ENCODE assay signal across 8 cellular contexts in genomic region chr11:67371549-67372231, GRCh38. TPM values are rescaled to one million over a fixed set of nuclear protein-coding genes. Genes with fewer than 3 reads are reported as not detected.
A peak's percentile ranks its signal among the peaks of the same experiment; 100 is the strongest.
DNase-seq lines count a peak whose midpoint lies in the region; ATAC-seq, FAIRE-seq and TF ChIP-seq lines count a peak whose summit lies in the region.

No MANE protein-coding gene starts in this region.

- no peak overlapping the region for H3K14ac ChIP-seq in H1 (ENCODE audit: insufficient read length)

- peak overlapping the region; percentile 61; the same call in 1 of the 2 replicates for H2BK20ac ChIP-seq in H1 (ENCODE audit: low read length)

- no peak overlapping the region for H2AK5ac ChIP-seq in H1 (ENCODE audit: low read depth, low read length)

- no peak overlapping the region for H2AFZ ChIP-seq in H1 (ENCODE audit: low read length)

- no peak overlapping the region for H4K91ac ChIP-seq in H1 (replicated peaks; ENCODE audit: insufficient read length, low read length)

- TF ChIP-seq CTCF in AG04450 (IDR thresholded peaks at IDR 0.05; ENCODE audit: low read depth, low read length): peak; percentile 62
- TF ChIP-seq CTCF in H1 (IDR thresholded peaks at IDR 0.05; ENCODE audit: control extremely low read depth in 1 of 3, insufficient read depth in 1 of 3, low read depth in 1 of 3, low read length in 3 of 3): peak in 2 of 3 experiments; percentile 41 to 59; a peak in 2 of 4 replicates

- peaks cover 0 to 41% (median 35%) of the 10 kb centered on the region in 4 experiments; a peak in 6 of 7 replicates for H3K4me1 ChIP-seq in H1 (replicated peaks in 1 of 4; ENCODE audit: control insufficient read depth in 3 of 4, insufficient read depth in 4 of 4, low read length in 3 of 4)
- peaks cover 34% of the 10 kb centered on the region in 2 donors for H3K4me1 ChIP-seq in mucosa of rectum (ENCODE audit: control insufficient read depth in 2 of 2, insufficient read depth in 2 of 2, low read length in 2 of 2)

- CTCF ChIA-PET in AG04450 (lab: Charles Lee) (interaction anchor here (0.6 to 24.1 kb wide), 7 partner anchors 10 to 175 kb away, joined by 3 to 716 read pairs (median 5); partner anchors contain the start of genes POLD4 and PPP1CA), H1 (lab: Charles Lee; ENCODE audit: partially characterized antibody) (interaction anchor here (0.6 to 34.8 kb wide), 10 partner anchors 10 to 648 kb away, joined by 3 to 1305 read pairs (median 10); partner anchors contain the start of genes POLD4, PPP1CA and RAD9A)

- no peak for TF ChIP-seq POLR2A in H1 (IDR thresholded peaks at IDR 0.05; ENCODE audit: control extremely low read depth in 1 of 2, low read depth in 2 of 2, low read length in 2 of 2)

- peak; percentile 47 for FAIRE-seq in GM18507 (lab: Jason Lieb, UNC)
- no peak for FAIRE-seq in H1 (lab: Jason Lieb, UNC)

- H3K9ac ChIP-seq in SK-N-MC (ENCODE audit: insufficient read length) (no peak overlapping the region), H1 (replicated peaks in 1 of 4; ENCODE audit: extremely low read depth in 1 of 4, low read depth in 3 of 4, low read length in 3 of 4) (no peak overlapping the region), mucosa of rectum (ENCODE audit: low read depth in 1 of 2, low read length in 2 of 2) (peak overlapping the region; percentile 40 to 52)

- H3K36me3 ChIP-seq in SK-N-MC (ENCODE audit: insufficient read depth, low read length): no peaks in the 10 kb centered on the region
- no peaks in the 10 kb centered on the region for H3K36me3 ChIP-seq in H1 (ENCODE audit: control insufficient read depth in 2 of 4, insufficient read depth in 4 of 4, low read length in 3 of 4)
- H3K36me3 ChIP-seq in mucosa of rectum (ENCODE audit: control insufficient read depth in 2 of 2, insufficient read depth in 2 of 2, low read length in 2 of 2): no peaks in the 10 kb centered on the region

- no peak overlapping the region for H2BK120ac ChIP-seq in H1 (replicated peaks; ENCODE audit: low read depth, low read length)

- peak overlapping the region; percentile 48 for H3K18ac ChIP-seq in H1 (ENCODE audit: extremely low read depth, low read length)

- no peaks in the 10 kb centered on the region for H3K79me1 ChIP-seq in H1 (ENCODE audit: low read depth, low read length)

- peak overlapping the region; percentile 82 to 96 for H3K4me2 ChIP-seq in H1 (ENCODE audit: insufficient read depth in 1 of 2, low read depth in 2 of 2, low read length in 2 of 2)

- H3K4me3 ChIP-seq in AG04450 (ENCODE audit: low read depth, low read length) (peak overlapping the region; percentile 67), SK-N-MC (peak overlapping the region; percentile 38; the same call in 1 of the 2 replicates), H1 (ENCODE audit: extremely low read depth in 1 of 4, insufficient read depth in 2 of 4, low read depth in 3 of 4, low read length in 4 of 4) (peak overlapping the region; percentile 29 to 77 (median 50); a peak in 7 of 8 replicates), mucosa of rectum (ENCODE audit: low read length in 2 of 2) (peak overlapping the region; percentile 25 to 60)

- H4K5ac ChIP-seq in H1 (ENCODE audit: insufficient read length, low read depth, low read length): no peak overlapping the region

- H4K8ac ChIP-seq in H1 (ENCODE audit: extremely low read depth, insufficient read depth, low read length): no peak overlapping the region; the same call in 1 of the 2 replicates

- H2BK5ac ChIP-seq in H1 (ENCODE audit: low read depth, low read length): no peak overlapping the region

- peak overlapping the region; percentile 25; the same call in 1 of the 2 replicates for H2BK15ac ChIP-seq in H1 (ENCODE audit: low read length)

- DNase-seq in AG04450 (ENCODE audit: low read depth, low spot score): no peak
- DNase-seq in GM18507 (ENCODE audit: extremely low spot score, insufficient read length, low read depth): no peak
- DNase-seq in SK-N-MC (ENCODE audit: low read depth, low spot score): no peak
- DNase-seq in H1 (ENCODE audit: low read depth in 1 of 2, low spot score in 2 of 2): peak in 1 of 2 experiments; percentile 66
- DNase-seq in activated CD4-positive, CD25-positive, alpha-beta regulatory T cell treated with anti-CD3 and anti-CD28 coated beads, Interleukin-2, amount 50 U/mL, for 72 hours: no peak
- DNase-seq in NCI-H1105 treated with DMSO at 0.1 percent for 48 hours (lab: John Stamatoyannopoulos, UW): no peak

- H3K27me3 ChIP-seq in AG04450 (ENCODE audit: control insufficient read depth, insufficient read depth, low read length) (no peaks in the 10 kb centered on the region), H1 (replicated peaks in 1 of 4; ENCODE audit: control insufficient read depth in 3 of 4, extremely low read depth in 1 of 4, insufficient read depth in 3 of 4, low read length in 3 of 4) (peaks cover 2 to 58% (median 47%) of the 10 kb centered on the region in 4 experiments), mucosa of rectum (ENCODE audit: control insufficient read depth in 2 of 2, insufficient read depth in 2 of 2, low read length in 2 of 2) (no peaks in the 10 kb centered on the region)

- H3K23ac ChIP-seq in H1 (ENCODE audit: insufficient read length): no peak overlapping the region

- no peak for ATAC-seq in GM18873 (IDR thresholded peaks at IDR 0.05; ENCODE audit: low FRiP score, unreplicated experiment)

- H3K9me3 ChIP-seq in AG04450 (ENCODE audit: control insufficient read depth, insufficient read depth, low read length) (no peaks in the 10 kb centered on the region; the same call in 1 of the 2 replicates), SK-N-MC (ENCODE audit: low read depth, low read length) (no peaks in the 10 kb centered on the region), H1 (ENCODE audit: insufficient read depth in 2 of 2, low read depth in 1 of 2, low read length in 1 of 2) (no peaks in the 10 kb centered on the region), mucosa of rectum (ENCODE audit: control insufficient read depth in 2 of 2, low read length in 2 of 2) (no peaks in the 10 kb centered on the region)

- no peak overlapping the region for H3K4ac ChIP-seq in H1 (replicated peaks; ENCODE audit: insufficient read length, low read depth, low read length)

- POLR2A ChIA-PET in AG04450 (lab: Yijun Ruan, JAX): interaction anchor here (1.0 to 8.0 kb wide), 3 partner anchors 8 to 18 kb away, joined by 3 to 106 read pairs (median 4); partner anchors contain the start of gene POLD4
- POLR2A ChIA-PET in H1 (lab: Charles Lee; ENCODE audit: partially characterized antibody): interaction anchor here (0.9 to 2.1 kb wide), 14 partner anchors 8 to 259 kb away, joined by 3 to 11 read pairs (median 4); partner anchors contain the start of genes PITPNM1, POLD4, RAD9A and TMEM134

- peaks cover 0 to 3% of the 10 kb centered on the region in 2 experiments for H4K20me1 ChIP-seq in H1 (replicated peaks in 1 of 2; ENCODE audit: control insufficient read depth in 1 of 2, insufficient read depth in 2 of 2, low read length in 2 of 2)

- WGBS in H1 (ENCODE audit: extremely low coverage in 1 of 2, insufficient coverage in 1 of 2, insufficient read length in 1 of 2, insufficient replicate concordance in 2 of 2, low coverage in 1 of 2, low lambda C conversion rate in 2 of 2, missing lambda C conversion rate in 1 of 2), 2 experiments: 14% methylated on average over 18 of the region's 18 CpGs; no CpG with 5 or more reads in 1 of the 2 experiments

- peak overlapping the region; percentile 86 for H3K27ac ChIP-seq in AG04450 (ENCODE audit: low read depth, low read length)
- H3K27ac ChIP-seq in SK-N-MC: no peak overlapping the region
- no peak overlapping the region for H3K27ac ChIP-seq in H1 (ENCODE audit: low read depth, low read length)
- H3K27ac ChIP-seq in mucosa of rectum (ENCODE audit: low read depth in 2 of 2, low read length in 2 of 2): peak overlapping the region; percentile 36 to 66

- no peaks in the 10 kb centered on the region for H3K79me2 ChIP-seq in H1 (ENCODE audit: control insufficient read depth in 1 of 2, insufficient read depth in 2 of 2, low read length in 2 of 2)

- peak overlapping the region; percentile 18; the same call in 1 of the 2 replicates for H2BK12ac ChIP-seq in H1 (ENCODE audit: low read depth, low read length)

- TF ChIP-seq EP300 in H1 (IDR thresholded peaks at IDR 0.05; ENCODE audit: borderline replicate concordance in 1 of 2, low read depth in 2 of 2, low read length in 2 of 2): no peak

- H3K23me2 ChIP-seq in H1 (ENCODE audit: low read depth, low read length): peaks cover 25% of the 10 kb centered on the region; the same call in 1 of the 2 replicates

- H3K56ac ChIP-seq in H1 (replicated peaks; ENCODE audit: insufficient read length, low read depth, low read length): no peak overlapping the region

- peak in 1 of 2 experiments; percentile 16; a peak in 1 of 4 replicates for TF ChIP-seq RAD21 in H1 (IDR thresholded peaks at IDR 0.05 in 1 of 2, conservative IDR thresholded peaks at IDR 0.05 in 1 of 2; ENCODE audit: low read depth in 2 of 2, low read length in 2 of 2)

RNA-seq across cellular contexts. Expression of gene CLCF1, which starts 1.7 kb away (rescaled TPM):
- polyA plus RNA-seq in AG04450 (2011; rRNA removed): 11.4 and 12.4 TPM in 2 replicates
- 9.3 and 15.0 TPM in 2 replicates for polyA minus RNA-seq in AG04450 (2011; rRNA and poly(A)+ RNA removed)
- 0.32 and 0.57 TPM in 2 replicates for total RNA-seq in H1 (2021; fragmentation: NEBNext Ultra II Directional; extraction: Animal tissue kit (Norgen Biotek cat#: 25700))
- polyA plus RNA-seq in H1 (2011; rRNA removed): 1.2 and 2.6 TPM in 2 replicates
- 1.0 TPM for polyA plus RNA-seq in H1 (2011; cell fraction: cytosol; rRNA removed)
- polyA plus RNA-seq in H1 (2011; cell fraction: nucleus; rRNA removed): 2.7 TPM
- polyA plus RNA-seq in H1 (2012, experiment 1 of 2): 0.81 to 1.2 TPM (median 1.0 TPM) in 4 replicates
- 0.81 TPM for polyA plus RNA-seq in H1 (2012, experiment 2 of 2)
- 0.95 TPM for polyA plus RNA-seq in H1 (2013, experiment 1 of 2)
- polyA plus RNA-seq in H1 (2013, experiment 2 of 2): 0.66 TPM
- polyA minus RNA-seq in H1 (2011; rRNA and poly(A)+ RNA removed): 0.54 TPM in 2 replicates
- polyA minus RNA-seq in H1 (2011; cell fraction: cytosol; rRNA and poly(A)+ RNA removed): not detected
- polyA minus RNA-seq in H1 (2011; cell fraction: nucleus; rRNA and poly(A)+ RNA removed): 0.40 TPM

RNA-seq across cellular contexts. Expression of gene POLD4, which starts 18.3 kb away (rescaled TPM):
- polyA plus RNA-seq in AG04450 (2011; rRNA removed): 45.9 and 70.6 TPM in 2 replicates
- 8.0 and 12.0 TPM in 2 replicates for polyA minus RNA-seq in AG04450 (2011; rRNA and poly(A)+ RNA removed)
- total RNA-seq in H1 (2021; fragmentation: NEBNext Ultra II Directional; extraction: Animal tissue kit (Norgen Biotek cat#: 25700)): 18.5 and 21.2 TPM in 2 replicates
- 46.7 and 72.0 TPM in 2 replicates for polyA plus RNA-seq in H1 (2011; rRNA removed)
- polyA plus RNA-seq in H1 (2011; cell fraction: cytosol; rRNA removed): 40.6 TPM
- polyA plus RNA-seq in H1 (2011; cell fraction: nucleus; rRNA removed): 35.3 TPM
- polyA plus RNA-seq in H1 (2012, experiment 1 of 2): 18.8 to 31.5 TPM (median 27.6 TPM) in 4 replicates
- 33.8 TPM for polyA plus RNA-seq in H1 (2012, experiment 2 of 2)
- polyA plus RNA-seq in H1 (2013, experiment 1 of 2): 25.0 TPM
- polyA plus RNA-seq in H1 (2013, experiment 2 of 2): 25.1 TPM
- polyA minus RNA-seq in H1 (2011; rRNA and poly(A)+ RNA removed): 6.8 and 7.2 TPM in 2 replicates
- polyA minus RNA-seq in H1 (2011; cell fraction: cytosol; rRNA and poly(A)+ RNA removed): 12.2 TPM
- 11.0 TPM for polyA minus RNA-seq in H1 (2011; cell fraction: nucleus; rRNA and poly(A)+ RNA removed)

RNA-seq across cellular contexts. Expression of gene RAD9A, which starts 20.1 kb away (rescaled TPM):
- polyA plus RNA-seq in AG04450 (2011; rRNA removed) (3.2 and 4.1 TPM in 2 replicates), H1 (2011; rRNA removed) (25.5 and 29.6 TPM in 2 replicates)
- polyA minus RNA-seq in AG04450 (2011; rRNA and poly(A)+ RNA removed): 2.1 and 3.3 TPM in 2 replicates
- total RNA-seq in H1 (2021; fragmentation: NEBNext Ultra II Directional; extraction: Animal tissue kit (Norgen Biotek cat#: 25700)): 20.8 and 22.2 TPM in 2 replicates
- 25.1 TPM for polyA plus RNA-seq in H1 (2011; cell fraction: cytosol; rRNA removed)
- polyA plus RNA-seq in H1 (2011; cell fraction: nucleus; rRNA removed): 76.6 TPM
- 19.7 to 23.9 TPM (median 22.6 TPM) in 4 replicates for polyA plus RNA-seq in H1 (2012, experiment 1 of 2)
- 19.6 TPM for polyA plus RNA-seq in H1 (2012, experiment 2 of 2)
- polyA plus RNA-seq in H1 (2013, experiment 1 of 2): 19.6 TPM
- polyA plus RNA-seq in H1 (2013, experiment 2 of 2): 18.6 TPM
- polyA minus RNA-seq in H1 (2011; rRNA and poly(A)+ RNA removed): 5.9 and 10.4 TPM in 2 replicates
- 10.0 TPM for polyA minus RNA-seq in H1 (2011; cell fraction: cytosol; rRNA and poly(A)+ RNA removed)
- 17.6 TPM for polyA minus RNA-seq in H1 (2011; cell fraction: nucleus; rRNA and poly(A)+ RNA removed)

RNA-seq across cellular contexts. Expression of gene PPP1CA, which starts 30.0 kb away (rescaled TPM):
- polyA plus RNA-seq in AG04450 (2011; rRNA removed): 116 and 140 TPM in 2 replicates
- polyA minus RNA-seq in AG04450 (2011; rRNA and poly(A)+ RNA removed): 107 and 146 TPM in 2 replicates
- 198 and 210 TPM in 2 replicates for total RNA-seq in H1 (2021; fragmentation: NEBNext Ultra II Directional; extraction: Animal tissue kit (Norgen Biotek cat#: 25700))
- polyA plus RNA-seq in H1 (2011; rRNA removed): 359 and 430 TPM in 2 replicates
- polyA plus RNA-seq in H1 (2011; cell fraction: cytosol; rRNA removed): 274 TPM
- polyA plus RNA-seq in H1 (2011; cell fraction: nucleus; rRNA removed): 218 TPM
- 139 to 201 TPM (median 197 TPM) in 4 replicates for polyA plus RNA-seq in H1 (2012, experiment 1 of 2)
- polyA plus RNA-seq in H1 (2012, experiment 2 of 2): 283 TPM
- polyA plus RNA-seq in H1 (2013, experiment 1 of 2): 157 TPM
- 156 TPM for polyA plus RNA-seq in H1 (2013, experiment 2 of 2)
- 140 and 166 TPM in 2 replicates for polyA minus RNA-seq in H1 (2011; rRNA and poly(A)+ RNA removed)
- 98.8 TPM for polyA minus RNA-seq in H1 (2011; cell fraction: cytosol; rRNA and poly(A)+ RNA removed)
- 65.8 TPM for polyA minus RNA-seq in H1 (2011; cell fraction: nucleus; rRNA and poly(A)+ RNA removed)

RNA-seq across cellular contexts. Expression of gene TBC1D10C, which starts 32.2 kb away (rescaled TPM):
- polyA plus RNA-seq in AG04450 (2011; rRNA removed): not detected in 2 replicates
- not detected in 2 replicates for polyA minus RNA-seq in AG04450 (2011; rRNA and poly(A)+ RNA removed)
- 0.69 TPM in 1 of 2 replicates, not detected in the other for total RNA-seq in H1 (2021; fragmentation: NEBNext Ultra II Directional; extraction: Animal tissue kit (Norgen Biotek cat#: 25700))
- polyA plus RNA-seq in H1 (2011; rRNA removed): 0.27 and 0.35 TPM in 2 replicates
- polyA plus RNA-seq in H1 (2011; cell fraction: cytosol; rRNA removed): 0.16 TPM
- 1.6 TPM for polyA plus RNA-seq in H1 (2011; cell fraction: nucleus; rRNA removed)
- 0.11 to 1.00 TPM (median 0.55 TPM) in 4 replicates for polyA plus RNA-seq in H1 (2012, experiment 1 of 2)
- 0.31 TPM for polyA plus RNA-seq in H1 (2012, experiment 2 of 2)
- polyA plus RNA-seq in H1 (2013, experiment 1 of 2): 0.41 TPM
- polyA plus RNA-seq in H1 (2013, experiment 2 of 2): 0.46 TPM
- 0.22 and 0.41 TPM in 2 replicates for polyA minus RNA-seq in H1 (2011; rRNA and poly(A)+ RNA removed)
- not detected for polyA minus RNA-seq in H1 (2011; cell fraction: cytosol; rRNA and poly(A)+ RNA removed)
- polyA minus RNA-seq in H1 (2011; cell fraction: nucleus; rRNA and poly(A)+ RNA removed): 0.40 TPM

Comparison
In these comparisons a context has a peak if more than half of its experiments do, and no peak if none do; other contexts are left out.
1. H3K27ac ChIP-seq: peak in AG04450 (single experiment) and mucosa of rectum (2 of 2); none in SK-N-MC (single experiment) and H1 (single experiment).
2. H3K9ac ChIP-seq: peak in mucosa of rectum (2 of 2); none in SK-N-MC (single experiment) and H1 (0 of 4).
3. Peak in every context shown above with its lines, with median percentiles within 50 percentile points of each other: H3K4me3 ChIP-seq.